1 cellular context compared by ENCODE assay signal in the genomic region with DNA sequence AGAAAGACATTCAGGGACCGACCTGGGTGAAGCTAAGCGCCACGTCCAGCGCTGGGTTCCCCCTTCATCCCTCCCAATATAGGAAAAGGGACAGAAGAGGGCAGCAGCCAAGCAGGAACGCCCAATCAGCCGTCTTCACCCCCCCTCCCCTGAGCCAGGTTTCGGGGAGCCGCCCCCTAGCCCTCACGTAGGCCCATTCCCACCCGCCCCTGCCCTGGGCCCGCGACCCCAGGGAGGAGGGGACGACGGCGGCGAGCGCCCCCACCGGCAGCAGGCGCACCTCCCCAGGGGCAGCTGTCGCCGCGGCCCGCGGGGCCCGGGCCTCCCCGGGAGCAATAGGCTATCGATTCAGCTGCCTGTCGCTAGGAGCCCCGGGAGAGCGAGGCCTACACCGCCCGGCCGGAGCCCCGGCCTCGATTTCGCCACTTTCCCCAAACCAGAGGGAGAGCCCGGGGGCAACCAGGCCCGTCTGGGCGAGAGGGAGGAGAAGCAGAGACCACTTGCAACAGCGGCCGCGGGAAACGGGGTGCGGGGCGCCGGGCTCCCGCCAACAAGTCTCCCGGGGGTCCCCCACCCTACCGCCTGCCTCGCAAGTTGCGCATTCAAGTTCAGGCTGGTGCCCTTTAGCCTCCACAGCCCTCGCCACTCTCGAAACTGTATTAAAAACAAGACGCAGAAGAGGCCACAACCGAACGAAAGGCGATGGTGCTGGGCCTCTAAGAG.
TF ChIP-seq lines count a peak whose summit lies in the region.

No MANE protein-coding gene starts in this region.

TF ChIP-seq in IMR-90, 13 proteins besides CTCF, POLR2A, EP300 and RAD21:
- TF ChIP-seq MAZ (IDR thresholded peaks at IDR 0.05; ENCODE audit: borderline replicate concordance, low read depth, low read length) (peak; percentile 79), RFX5 (IDR thresholded peaks at IDR 0.05; ENCODE audit: low read depth, low read length) (peak; percentile 72; the same call in 1 of the 2 replicates), CHD1 (IDR thresholded peaks at IDR 0.05; ENCODE audit: low read depth, low read length) (0 out of 2 replicates have a peak, but pooled peaks have one; percentile 49), MAFK (IDR thresholded peaks at IDR 0.05; ENCODE audit: low read depth, low read length) (no peak), SMC3 (IDR thresholded peaks at IDR 0.05; ENCODE audit: low read depth, low read length) (no peak), BHLHE40 (IDR thresholded peaks at IDR 0.05; ENCODE audit: low read depth, low read length) (no peak), NFE2L2 (IDR thresholded peaks at IDR 0.05; ENCODE audit: low read depth, low read length) (no peak)
- TF ChIP-seq, protein P1, sequence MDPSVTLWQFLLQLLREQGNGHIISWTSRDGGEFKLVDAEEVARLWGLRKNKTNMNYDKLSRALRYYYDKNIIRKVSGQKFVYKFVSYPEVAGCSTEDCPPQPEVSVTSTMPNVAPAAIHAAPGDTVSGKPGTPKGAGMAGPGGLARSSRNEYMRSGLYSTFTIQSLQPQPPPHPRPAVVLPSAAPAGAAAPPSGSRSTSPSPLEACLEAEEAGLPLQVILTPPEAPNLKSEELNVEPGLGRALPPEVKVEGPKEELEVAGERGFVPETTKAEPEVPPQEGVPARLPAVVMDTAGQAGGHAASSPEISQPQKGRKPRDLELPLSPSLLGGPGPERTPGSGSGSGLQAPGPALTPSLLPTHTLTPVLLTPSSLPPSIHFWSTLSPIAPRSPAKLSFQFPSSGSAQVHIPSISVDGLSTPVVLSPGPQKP (IDR thresholded peaks at IDR 0.05; ENCODE audit: borderline replicate concordance, low read depth, low read length) = no peak
